Comparison of ENCODE assay signal across 7 cellular contexts in the genomic region with DNA sequence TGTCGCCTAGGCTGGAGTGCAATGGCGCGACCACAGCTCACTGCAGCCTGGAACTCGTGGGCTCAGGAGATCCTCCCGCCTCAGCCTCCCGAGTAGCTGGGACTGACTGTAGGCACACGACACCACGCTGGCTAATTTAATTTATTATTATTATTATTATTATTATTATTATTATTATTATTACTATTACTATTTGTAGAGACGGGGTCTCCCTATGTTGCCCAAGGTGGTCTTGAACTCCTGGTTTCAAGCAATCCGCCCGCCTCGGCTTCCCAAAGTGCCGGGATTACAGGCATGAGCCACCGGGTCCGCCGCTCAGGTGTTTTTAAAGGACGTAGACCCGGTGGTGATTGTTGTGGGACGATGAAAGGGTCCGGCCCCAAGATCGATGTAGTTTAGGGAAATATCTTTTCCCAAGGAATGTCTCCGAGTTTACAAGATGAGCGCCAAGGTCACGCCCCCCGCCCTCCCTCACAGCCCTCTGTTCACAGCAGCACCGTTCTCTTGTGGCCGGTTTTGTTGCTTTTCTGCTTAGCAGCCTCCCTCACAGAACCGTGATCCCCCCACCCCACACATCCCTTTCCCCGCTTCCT. TPM values are rescaled to one million over a fixed set of nuclear protein-coding genes. Genes with fewer than 3 reads are reported as not detected.
DNase-seq lines count a peak whose midpoint lies in the region; ATAC-seq, FAIRE-seq and TF ChIP-seq lines count a peak whose summit lies in the region.

No MANE protein-coding gene starts in this region.

- H3K9ac ChIP-seq in kidney (ENCODE audit: low read length in 2 of 2) (peak overlapping the region; percentile 67 to 82), subcutaneous abdominal adipose tissue (ENCODE audit: low read length in 5 of 5) (peak overlapping the region in 4 of 5 donors; percentile 64 to 82 (median 70))

- no peaks in the 10 kb centered on the region for H3K9me3 ChIP-seq in adrenal gland (replicated peaks in 1 of 3)
- no peaks in the 10 kb centered on the region for H3K9me3 ChIP-seq in kidney (ENCODE audit: control insufficient read depth in 1 of 2, low read length in 2 of 2)
- H3K9me3 ChIP-seq in subcutaneous abdominal adipose tissue (ENCODE audit: control insufficient read depth in 5 of 5, low read length in 5 of 5), result no peaks in the 10 kb centered on the region

- 59 to 66% (median 62%) methylated on average over 28 to 29 of the region's 29 CpGs for WGBS in adrenal gland, 4 donors

- ATAC-seq in HG03571 (IDR thresholded peaks at IDR 0.05; ENCODE audit: unreplicated experiment) (peak; percentile 9), HG02588 (IDR thresholded peaks at IDR 0.05; ENCODE audit: unreplicated experiment) (no peak)

- H3K27me3 ChIP-seq in adrenal gland (no peaks in the 10 kb centered on the region), subcutaneous abdominal adipose tissue (ENCODE audit: control insufficient read depth in 5 of 5, insufficient read depth in 4 of 5, low read length in 5 of 5) (no peaks in the 10 kb centered on the region)

- no peak for TF ChIP-seq POLR2A in adrenal gland (IDR thresholded peaks at IDR 0.05)

- peak in 4 of 7 donors; percentile 4 to 52 (median 22) for DNase-seq in adrenal gland
- DNase-seq in kidney, result peak; percentile 73
- DNase-seq in COLO829 (ENCODE audit: low spot score), result no peak
- no peak for DNase-seq in hippocampal formation (lab: John Stamatoyannopoulos, UW)

- no peaks in the 10 kb centered on the region for H3K36me3 ChIP-seq in adrenal gland (replicated peaks in 1 of 2)
- no peaks in the 10 kb centered on the region for H3K36me3 ChIP-seq in kidney (ENCODE audit: control insufficient read depth in 1 of 2, insufficient read depth in 2 of 2, low read length in 2 of 2)
- no peaks in the 10 kb centered on the region for H3K36me3 ChIP-seq in subcutaneous abdominal adipose tissue (ENCODE audit: control insufficient read depth in 5 of 5, insufficient read depth in 5 of 5, low read length in 5 of 5)

- intact Hi-C loops in adrenal gland (cut with DNase I), result no loop called here
- intact Hi-C loops in kidney (cut with DNase I), result no loop called here

- peak overlapping the region in 2 of 4 donors; percentile 53 to 90 for H3K4me3 ChIP-seq in adrenal gland
- H3K4me3 ChIP-seq in kidney (ENCODE audit: low read length in 2 of 2), result peak overlapping the region; percentile 68 to 80
- peak overlapping the region; percentile 48 to 83 (median 74) for H3K4me3 ChIP-seq in subcutaneous abdominal adipose tissue (ENCODE audit: low read depth in 1 of 5, low read length in 5 of 5)

- peaks cover 8 to 9% of the 10 kb centered on the region in 2 donors for H3K4me1 ChIP-seq in adrenal gland (replicated peaks in 1 of 2)
- peaks cover 4 to 10% of the 10 kb centered on the region in 2 donors for H3K4me1 ChIP-seq in kidney (ENCODE audit: control insufficient read depth in 1 of 2, insufficient read depth in 1 of 2, low read depth in 1 of 2, low read length in 2 of 2)
- peaks cover 0 to 21% (median 10%) of the 10 kb centered on the region in 5 donors for H3K4me1 ChIP-seq in subcutaneous abdominal adipose tissue (ENCODE audit: control insufficient read depth in 5 of 5, insufficient read depth in 5 of 5, low read length in 5 of 5)

- no peak for TF ChIP-seq CTCF in adrenal gland (IDR thresholded peaks at IDR 0.05)
- TF ChIP-seq CTCF in kidney (IDR thresholded peaks at IDR 0.05; ENCODE audit: borderline replicate concordance, extremely low read depth, insufficient read depth), result no peak

- no peak for FAIRE-seq in kidney (lab: Jason Lieb, UNC)

- H3K27ac ChIP-seq in adrenal gland (peak overlapping the region in 4 of 5 donors; percentile 84 to 98 (median 96)), kidney (ENCODE audit: low read depth in 2 of 2, low read length in 2 of 2) (peak overlapping the region; percentile 97 to 100), subcutaneous abdominal adipose tissue (ENCODE audit: low read depth, low read length) (peak overlapping the region; percentile 94)

RNA-seq across cellular contexts. Expression of a gene that starts 0.7 kb away (rescaled TPM):
- 10 to 100 TPM; 16.2 to 29.9 (median 20.3) TPM for total RNA-seq in adrenal gland
- polyA plus RNA-seq in adrenal gland, result 10 to 100 TPM in 1 of 3 donors, 1 to 10 TPM in 2; 7.6 to 20.6 (median 8.8) TPM
- total RNA-seq in kidney, result 22.0 TPM
- 13.6 TPM for polyA plus RNA-seq in kidney (ENCODE audit: insufficient read depth, low read depth, low replicate concordance)

RNA-seq across cellular contexts. Expression of a gene that starts 31.6 kb away (rescaled TPM):
- total RNA-seq in adrenal gland (1 to 10 TPM in 7 of 8 donors, not detected in 1; 1.4 to 7.1 (median 2.1) TPM), kidney (1.1 TPM)
- polyA plus RNA-seq in adrenal gland (1 to 10 TPM in 2 of 3 donors, under 1 TPM in 1; 0.84 to 2.6 (median 1.3) TPM), kidney (ENCODE audit: insufficient read depth, low read depth, low replicate concordance) (1.2 TPM)

Comparison
In these comparisons a context has a peak if more than half of its experiments do, and no peak if none do; other contexts are left out.
1. DNase-seq: peak in adrenal gland (4 of 7) and kidney (single experiment); none in COLO829 (single experiment) and hippocampal formation (0 of 2).
2. Peak in every context shown above with its lines, with median percentiles within 50 percentile points of each other: H3K27ac ChIP-seq.